In genomic region chr17:65917560-65917959, GRCh38 we compare ENCODE assay signal across 34 cellular contexts.
"Had no signal": no experiment of that assay in that cellular context is flagged by ENCODE, and none has a peak within 500 bp of the region (broad histone marks: within the 10 kb centered on the region; RNA-seq: fewer than 3 reads in every experiment).

No MANE protein-coding gene starts in this region.

- H3K27ac ChIP-seq: breast epithelium, cardiac muscle cell, colonic mucosa had no signal

- H3K36me3 Mint-ChIP-seq: activated CD4-positive, alpha-beta memory T cell treated with anti-CD3 and anti-CD28 coated beads for 36 hours had no signal

- H3K4me3 ChIP-seq: adrenal gland, breast epithelium, cardiac muscle cell, colonic mucosa had no signal

- FAIRE-seq: frontal cortex had no signal

- H3K27ac Mint-ChIP-seq: activated CD4-positive, alpha-beta memory T cell treated with anti-CD3 and anti-CD28 coated beads for 36 hours; activated CD4-positive, alpha-beta T cell treated with anti-CD3 and anti-CD28 coated beads for 36 hours; activated CD4-positive, alpha-beta T cell treated with anti-CD3 and anti-CD28 coated beads, Interleukin-2, amount 10 ng/mL, durations not matched to agents 24 days and 14 days; activated CD8-positive, alpha-beta memory T cell treated with anti-CD3 and anti-CD28 coated beads, Interleukin-2, amount 10 ng/mL, durations not matched to agents 7 days and 5 days; activated CD8-positive, alpha-beta T cell treated with anti-CD3 and anti-CD28 coated beads, Interleukin-2, amount 10 ng/mL, durations not matched to agents 7 days and 5 days; activated naive CD4-positive, alpha-beta T cell treated with anti-CD3 and anti-CD28 coated beads for 36 hours; activated naive CD4-positive, alpha-beta T cell treated with anti-CD3 and anti-CD28 coated beads, Interleukin-2, amount 50 U/mL, for 24 hours; activated naive CD8-positive, alpha-beta T cell treated with anti-CD3 and anti-CD28 coated beads for 36 hours; activated naive CD8-positive, alpha-beta T cell treated with anti-CD3 and anti-CD28 coated beads, Interleukin-2, amount 50 U/mL, for 24 hours; activated T-helper 1 cell treated with anti-CD3 and anti-CD28 coated beads, Interleukin-12 subunit alpha, Interleukin-12 subunit beta, Interleukin-2, Interleukin-4 antibody, amounts not matched to agents 30 ng/mL and 10 ng/mL and 1 ng/mL, durations not matched to agents 14 hours and 24 hours and 36 hours; activated T-helper 2 cell treated with anti-CD3 and anti-CD28 coated beads, Interferon-gamma antibody, Interleukin-2, Interleukin-4, amounts not matched to agents 10 μg/mL and 5 μg/mL and 100 μg/mL, durations not matched to agents 14 hours and 24 hours and 36 hours; T-helper 17 cell; T-helper 2 cell treated with Interferon-gamma antibody and Interleukin-4, amounts not matched to agents 5 μg/mL and 100 μg/mL, for 36 hours had no signal

- H3K27me3 ChIP-seq: adrenal gland, breast epithelium, cardiac muscle cell, colonic mucosa had no signal

- DNase-seq: activated CD4-positive, alpha-beta memory T cell treated with anti-CD3 and anti-CD28 coated beads for 36 hours; activated CD4-positive, alpha-beta T cell treated with anti-CD3 and anti-CD28 coated beads for 36 hours; activated CD4-positive, alpha-beta T cell treated with anti-CD3 and anti-CD28 coated beads, Interleukin-2, amount 10 ng/mL, durations not matched to agents 24 days and 14 days; activated CD4-positive, CD25-positive, alpha-beta regulatory T cell; activated CD4-positive, CD25-positive, alpha-beta regulatory T cell treated with anti-CD3 and anti-CD28 coated beads, Interleukin-2, amount 50 U/mL, for 72 hours; activated CD8-positive, alpha-beta memory T cell treated with anti-CD3 and anti-CD28 coated beads, Interleukin-2, amount 10 ng/mL, durations not matched to agents 7 days and 5 days; activated CD8-positive, alpha-beta memory T cell treated with anti-CD3 and anti-CD28 coated beads, Interleukin-2, amount 50 U/mL, for 4 hours; activated CD8-positive, alpha-beta T cell treated with anti-CD3 and anti-CD28 coated beads, Interleukin-2, amount 10 ng/mL, durations not matched to agents 7 days and 5 days; activated effector memory CD4-positive, alpha-beta T cell treated with anti-CD3 and anti-CD28 coated beads, Interleukin-2, amount 50 U/mL, for 16 hours; activated naive CD4-positive, alpha-beta T cell treated with anti-CD3 and anti-CD28 coated beads for 36 hours; activated naive CD8-positive, alpha-beta T cell treated with anti-CD3 and anti-CD28 coated beads for 36 hours; activated naive CD8-positive, alpha-beta T cell treated with anti-CD3 and anti-CD28 coated beads, Interleukin-2, amount 50 U/mL, for 24 hours; activated T-cell treated with anti-CD3 and anti-CD28 coated beads, Interleukin-2, amount 50 U/mL, for 1 hour; activated T-cell treated with anti-CD3 and anti-CD28 coated beads, Interleukin-2, amount 50 U/mL, for 48 hours; amygdala; aorta; central memory CD4-positive, alpha-beta T cell; cerebellar nuclear complex; colonic mucosa; effector CD8-positive, alpha-beta T cell; foreskin fibroblast; head of caudate nucleus; T-helper 1 cell; T-helper 17 cell; T1000 had no signal

- H3K9me3 Mint-ChIP-seq: activated naive CD4-positive, alpha-beta T cell treated with anti-CD3 and anti-CD28 coated beads, Interleukin-2, amount 50 U/mL, for 24 hours; brain had no signal

- H3K9me3 ChIP-seq: adrenal gland, breast epithelium, colonic mucosa had no signal

- H3K36me3 ChIP-seq: adrenal gland, breast epithelium, cardiac muscle cell, colonic mucosa had no signal

- H3K4me3 Mint-ChIP-seq: activated CD4-positive, alpha-beta memory T cell treated with anti-CD3 and anti-CD28 coated beads for 36 hours; activated CD4-positive, alpha-beta T cell treated with anti-CD3 and anti-CD28 coated beads for 36 hours; activated CD4-positive, alpha-beta T cell treated with anti-CD3 and anti-CD28 coated beads, Interleukin-2, amount 10 ng/mL, durations not matched to agents 24 days and 14 days; activated CD8-positive, alpha-beta memory T cell treated with anti-CD3 and anti-CD28 coated beads, Interleukin-2, amount 10 ng/mL, durations not matched to agents 7 days and 5 days; activated CD8-positive, alpha-beta T cell treated with anti-CD3 and anti-CD28 coated beads, Interleukin-2, amount 10 ng/mL, durations not matched to agents 7 days and 5 days; activated naive CD4-positive, alpha-beta T cell treated with anti-CD3 and anti-CD28 coated beads for 36 hours; activated naive CD4-positive, alpha-beta T cell treated with anti-CD3 and anti-CD28 coated beads, Interleukin-2, amount 50 U/mL, for 24 hours; activated naive CD8-positive, alpha-beta T cell treated with anti-CD3 and anti-CD28 coated beads for 36 hours; activated naive CD8-positive, alpha-beta T cell treated with anti-CD3 and anti-CD28 coated beads, Interleukin-2, amount 50 U/mL, for 24 hours; activated T-helper 1 cell treated with anti-CD3 and anti-CD28 coated beads, Interleukin-12 subunit alpha, Interleukin-12 subunit beta, Interleukin-2, Interleukin-4 antibody, amounts not matched to agents 30 ng/mL and 10 ng/mL and 1 ng/mL, durations not matched to agents 14 hours and 24 hours and 36 hours; brain; T-helper 17 cell; T-helper 2 cell treated with Interferon-gamma antibody and Interleukin-4, amounts not matched to agents 5 μg/mL and 100 μg/mL, for 36 hours had no signal

- H3K27me3 Mint-ChIP-seq: activated CD4-positive, alpha-beta memory T cell treated with anti-CD3 and anti-CD28 coated beads for 36 hours; activated CD4-positive, alpha-beta T cell treated with anti-CD3 and anti-CD28 coated beads for 36 hours; activated CD4-positive, alpha-beta T cell treated with anti-CD3 and anti-CD28 coated beads, Interleukin-2, amount 10 ng/mL, durations not matched to agents 24 days and 14 days; activated CD8-positive, alpha-beta memory T cell treated with anti-CD3 and anti-CD28 coated beads, Interleukin-2, amount 10 ng/mL, durations not matched to agents 7 days and 5 days; activated naive CD4-positive, alpha-beta T cell treated with anti-CD3 and anti-CD28 coated beads, Interleukin-2, amount 50 U/mL, for 24 hours; activated naive CD8-positive, alpha-beta T cell treated with anti-CD3 and anti-CD28 coated beads for 36 hours; activated naive CD8-positive, alpha-beta T cell treated with anti-CD3 and anti-CD28 coated beads, Interleukin-2, amount 50 U/mL, for 24 hours; brain; T-helper 17 cell had no signal

- H3K4me1 ChIP-seq: breast epithelium, colonic mucosa had no signal
